20 cellular contexts compared by ENCODE assay signal in genomic region chr12:97109441-97109840, GRCh38.
DNase-seq lines count a peak whose midpoint lies in the region; ATAC-seq and TF ChIP-seq lines count a peak whose summit lies in the region.
"Had no signal": no experiment of that assay in that cellular context is flagged by ENCODE, and none has a peak within 500 bp of the region (broad histone marks: within the 10 kb centered on the region; RNA-seq: fewer than 3 reads in every experiment).

No MANE protein-coding gene starts in this region.

- no TSS peak for BruUV-seq in MCF 10A (replicated peaks; lab: Mats Ljungman, UMichigan)
- no TSS peak for BruUV-seq in mammary epithelial cell (replicated peaks; lab: Mats Ljungman, UMichigan)

- no peak overlapping the region for H3K27ac ChIP-seq in mammary epithelial cell (ENCODE audit: insufficient read depth, low read depth, low read length)
- H3K27ac ChIP-seq: 22Rv1, A549, BLaER1 had no signal

- peaks cover 36% of the 10 kb centered on the region for H3K27me3 Mint-ChIP-seq in MCF 10A (ENCODE audit: insufficient read depth, unreplicated experiment)

- in situ Hi-C loops in mammary epithelial cell (cut with MboI; ENCODE audit: low sequenced_read_pairs in 2 of 2) = no loop called here

- H3K9me3 ChIP-seq in mammary epithelial cell (replicated peaks; ENCODE audit: insufficient read depth, low read length) = no peaks in the 10 kb centered on the region
- H3K9me3 ChIP-seq: A549, BLaER1 had no signal

- H4K20me1 ChIP-seq in mammary epithelial cell (ENCODE audit: insufficient read depth, low read length) = no peaks in the 10 kb centered on the region
- H4K20me1 ChIP-seq: BLaER1 had no signal

- CTCF ChIA-PET in MCF 10A (lab: Yijun Ruan, JAX) = interaction anchor here (0.6 kb wide), 1 partner anchor 492 kb away, joined by 3 read pairs; no protein-coding TSS in a partner anchor
- CTCF ChIA-PET in mammary epithelial cell (lab: Charles Lee; ENCODE audit: low non-redundant PET) = no interaction called here

- H3K9ac ChIP-seq in mammary epithelial cell (ENCODE audit: insufficient read depth, low read length) = no peak overlapping the region
- H3K9ac ChIP-seq: BLaER1 had no signal

- no peaks in the 10 kb centered on the region for H3K36me3 ChIP-seq in mammary epithelial cell (ENCODE audit: insufficient read depth, low read length)
- H3K36me3 ChIP-seq in kidney epithelial cell (ENCODE audit: control insufficient read depth, insufficient read depth, low read length) = no peaks in the 10 kb centered on the region
- H3K36me3 ChIP-seq: BLaER1 had no signal

- no peaks in the 10 kb centered on the region for H3K27me3 ChIP-seq in mammary epithelial cell (ENCODE audit: insufficient read depth, low read length)
- no peaks in the 10 kb centered on the region for H3K27me3 ChIP-seq in kidney epithelial cell (ENCODE audit: control insufficient read depth, insufficient read depth, low read length)
- H3K27me3 ChIP-seq: BLaER1 had no signal

- H3K4me1 ChIP-seq in mammary epithelial cell (ENCODE audit: insufficient read depth, low read length) = no peaks in the 10 kb centered on the region
- H3K4me1 ChIP-seq: A549, BLaER1 had no signal

- H3K4me3 Mint-ChIP-seq in MCF 10A (ENCODE audit: unreplicated experiment) = no peak overlapping the region
- H3K4me3 Mint-ChIP-seq: CD14-positive monocyte; CD4-positive, alpha-beta memory T cell; HFFc6 had no signal

- no peaks in the 10 kb centered on the region for H3K4me1 Mint-ChIP-seq in MCF 10A (ENCODE audit: insufficient read depth, unreplicated experiment)
- H3K4me1 Mint-ChIP-seq: CD14-positive monocyte; CD4-positive, alpha-beta memory T cell had no signal

- dilution Hi-C loops in mammary epithelial cell (cut with HindIII; ENCODE audit: low sequenced_read_pairs) = no loop called here

- no peaks in the 10 kb centered on the region for H3K79me2 ChIP-seq in mammary epithelial cell (ENCODE audit: insufficient read depth, low read length)

- intact Hi-C loops in MCF 10A (cut with micrococcal nuclease) (no loop called here), mammary epithelial cell (cut with micrococcal nuclease) (no loop called here)

- H3K4me3 ChIP-seq in mammary epithelial cell (replicated peaks in 1 of 3; ENCODE audit: insufficient read depth in 1 of 3, low read depth in 2 of 3, low read length in 3 of 3) (no peak overlapping the region), kidney epithelial cell (ENCODE audit: low read depth, low read length) (no peak overlapping the region)
- H3K4me3 ChIP-seq: A549, BLaER1 had no signal

- peaks cover 8% of the 10 kb centered on the region for H3K9me3 Mint-ChIP-seq in MCF 10A (ENCODE audit: unreplicated experiment)

- ATAC-seq in GM18858 (IDR thresholded peaks at IDR 0.05; ENCODE audit: unreplicated experiment) (no peak), GM19328 (IDR thresholded peaks at IDR 0.05; ENCODE audit: unreplicated experiment) (no peak)
- ATAC-seq: A549, HCT116 had no signal

- peak; percentile 1 for DNase-seq in DMS 273 (lab: John Stamatoyannopoulos, UW; ENCODE audit: unreplicated experiment)
- DNase-seq in DMS 273 treated with DMSO at 0.1 percent for 48 hours (lab: John Stamatoyannopoulos, UW) = no peak
- peak; percentile 36 for DNase-seq in MCF 10A (ENCODE audit: unreplicated experiment)
- DNase-seq in mammary epithelial cell = no peak
- peak; percentile 35 for DNase-seq in kidney epithelial cell (ENCODE audit: low read depth)
- no peak for DNase-seq in activated effector memory CD4-positive, alpha-beta T cell treated with Interleukin-2 at 50 U/mL for 16 hours
- DNase-seq: CD4-positive, alpha-beta memory T cell; DMS79; GDM1; GOT3; H7; HFFc6; IMR-90 had no signal

- POLR2A ChIA-PET in MCF 10A (lab: Yijun Ruan, JAX) = no interaction called here

- no peaks in the 10 kb centered on the region for H3K36me3 Mint-ChIP-seq in MCF 10A (ENCODE audit: insufficient read depth, unreplicated experiment)
- H3K36me3 Mint-ChIP-seq: CD14-positive monocyte; CD4-positive, alpha-beta memory T cell had no signal

- TF ChIP-seq CTCF in MCF 10A (IDR thresholded peaks at IDR 0.05; ENCODE audit: unreplicated experiment) (no peak), mammary epithelial cell (conservative IDR thresholded peaks at IDR 0.05 in 1 of 2, IDR thresholded peaks at IDR 0.05 in 1 of 2; ENCODE audit: extremely low read depth in 1 of 2, insufficient read depth in 1 of 2, low read depth in 1 of 2, low read length in 2 of 2) (no peak), kidney epithelial cell (IDR thresholded peaks at IDR 0.05; ENCODE audit: insufficient read depth, low read length, poor library complexity, severe bottlenecking) (no peak)

- no peak overlapping the region for H2AFZ ChIP-seq in mammary epithelial cell (ENCODE audit: low read depth, low read length)

- no peak overlapping the region for H3K4me2 ChIP-seq in mammary epithelial cell (ENCODE audit: insufficient read depth, low read depth, low read length)
- H3K4me2 ChIP-seq: A549, BLaER1 had no signal

- H3K27ac Mint-ChIP-seq in MCF 10A (ENCODE audit: low read depth, unreplicated experiment) = no peak overlapping the region
- H3K27ac Mint-ChIP-seq: CD14-positive monocyte; CD4-positive, alpha-beta memory T cell; HFFc6 had no signal

Comparison
In these comparisons a context has a peak if more than half of its experiments do, and no peak if none do; other contexts are left out.
1. DNase-seq: peak in DMS 273 (single experiment), MCF 10A (single experiment) and kidney epithelial cell (single experiment); none in DMS 273 treated with DMSO at 0.1 percent for 48 hours (single experiment), mammary epithelial cell (single experiment) and activated effector memory CD4-positive, alpha-beta T cell treated with Interleukin-2 at 50 U/mL for 16 hours (single experiment).